1 cellular context compared by ENCODE assay signal in the genomic region with DNA sequence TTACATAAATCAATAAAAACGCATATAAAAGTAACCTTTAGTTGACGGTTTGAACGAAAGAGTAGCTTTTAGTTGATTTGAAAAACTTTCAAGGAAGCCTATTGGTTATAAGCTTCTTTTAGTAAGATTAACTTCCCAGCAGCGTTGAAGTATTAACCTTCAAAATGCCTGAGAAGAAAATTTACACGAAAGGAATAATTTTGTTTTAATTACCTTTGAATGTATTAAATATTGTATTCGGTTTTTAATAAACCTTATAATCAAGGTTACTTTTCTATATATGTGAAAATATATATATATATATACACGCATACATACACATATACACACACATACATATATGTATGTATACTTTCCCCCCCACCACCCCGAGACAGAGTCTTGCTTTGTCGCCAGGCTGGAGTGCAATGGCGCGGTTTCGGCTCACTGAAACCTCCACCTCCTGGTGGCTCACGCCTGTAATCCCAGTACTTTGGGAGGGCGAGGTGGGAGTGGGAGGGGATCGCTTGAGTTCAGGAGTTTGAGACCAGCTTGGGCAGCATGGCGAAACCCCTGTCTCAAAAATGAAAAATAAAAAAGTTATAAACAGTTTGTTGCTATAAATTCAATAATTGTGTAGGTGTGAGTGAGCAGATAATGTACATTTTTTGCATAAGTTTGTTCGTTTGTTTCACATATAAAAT.
TF ChIP-seq lines count a peak whose summit lies in the region.

No MANE protein-coding gene starts in this region.

TF ChIP-seq in K562, 482 proteins besides CTCF, POLR2A, EP300 and RAD21 (continued from another document and continues in another):
- TF ChIP-seq ZKSCAN1 (IDR thresholded peaks at IDR 0.05; ENCODE audit: low read depth, low read length): peak; percentile 53; the same call in 1 of the 2 replicates
- TF ChIP-seq ILK (tag; IDR thresholded peaks at IDR 0.05; ENCODE audit: borderline replicate concordance, low read depth): no peak
- TF ChIP-seq TAL1 (IDR thresholded peaks at IDR 0.05): no peak
- TF ChIP-seq, protein P1, sequence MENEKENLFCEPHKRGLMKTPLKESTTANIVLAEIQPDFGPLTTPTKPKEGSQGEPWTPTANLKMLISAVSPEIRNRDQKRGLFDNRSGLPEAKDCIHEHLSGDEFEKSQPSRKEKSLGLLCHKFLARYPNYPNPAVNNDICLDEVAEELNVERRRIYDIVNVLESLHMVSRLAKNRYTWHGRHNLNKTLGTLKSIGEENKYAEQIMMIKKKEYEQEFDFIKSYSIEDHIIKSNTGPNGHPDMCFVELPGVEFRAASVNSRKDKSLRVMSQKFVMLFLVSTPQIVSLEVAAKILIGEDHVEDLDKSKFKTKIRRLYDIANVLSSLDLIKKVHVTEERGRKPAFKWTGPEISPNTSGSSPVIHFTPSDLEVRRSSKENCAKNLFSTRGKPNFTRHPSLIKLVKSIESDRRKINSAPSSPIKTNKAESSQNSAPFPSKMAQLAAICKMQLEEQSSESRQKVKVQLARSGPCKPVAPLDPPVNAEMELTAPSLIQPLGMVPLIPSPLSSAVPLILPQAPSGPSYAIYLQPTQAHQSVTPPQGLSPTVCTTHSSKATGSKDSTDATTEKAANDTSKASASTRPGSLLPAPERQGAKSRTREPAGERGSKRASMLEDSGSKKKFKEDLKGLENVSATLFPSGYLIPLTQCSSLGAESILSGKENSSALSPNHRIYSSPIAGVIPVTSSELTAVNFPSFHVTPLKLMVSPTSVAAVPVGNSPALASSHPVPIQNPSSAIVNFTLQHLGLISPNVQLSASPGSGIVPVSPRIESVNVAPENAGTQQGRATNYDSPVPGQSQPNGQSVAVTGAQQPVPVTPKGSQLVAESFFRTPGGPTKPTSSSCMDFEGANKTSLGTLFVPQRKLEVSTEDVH (IDR thresholded peaks at IDR 0.05; ENCODE audit: low read depth, partially characterized antibody): peak; percentile 4
- no peak for TF ChIP-seq DDX20 (tag; IDR thresholded peaks at IDR 0.05; ENCODE audit: low read depth)
- peak; percentile 5 for TF ChIP-seq DACH1 (IDR thresholded peaks at IDR 0.05; ENCODE audit: partially characterized antibody)
- no peak for TF ChIP-seq BRCA1 (IDR thresholded peaks at IDR 0.05)
- no peak for TF ChIP-seq BRCA1 (CRISPR knock-in tag; IDR thresholded peaks at IDR 0.05)
- no peak for TF ChIP-seq XRCC5 (IDR thresholded peaks at IDR 0.05; ENCODE audit: low read depth, low read length)
- TF ChIP-seq, protein P2, sequence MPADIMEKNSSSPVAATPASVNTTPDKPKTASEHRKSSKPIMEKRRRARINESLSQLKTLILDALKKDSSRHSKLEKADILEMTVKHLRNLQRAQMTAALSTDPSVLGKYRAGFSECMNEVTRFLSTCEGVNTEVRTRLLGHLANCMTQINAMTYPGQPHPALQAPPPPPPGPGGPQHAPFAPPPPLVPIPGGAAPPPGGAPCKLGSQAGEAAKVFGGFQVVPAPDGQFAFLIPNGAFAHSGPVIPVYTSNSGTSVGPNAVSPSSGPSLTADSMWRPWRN (IDR thresholded peaks at IDR 0.05; ENCODE audit: low read depth): no peak
- no peak for TF ChIP-seq ZNF780A (CRISPR knock-in tag; IDR thresholded peaks at IDR 0.05)
- no peak for TF ChIP-seq ZNF76 (CRISPR knock-in tag; IDR thresholded peaks at IDR 0.05; ENCODE audit: borderline replicate concordance)
- no peak for TF ChIP-seq ZNF121 (CRISPR knock-in tag; conservative IDR thresholded peaks at IDR 0.05)
- no peak for TF ChIP-seq ZNF316 (IDR thresholded peaks at IDR 0.05)
- no peak for TF ChIP-seq ZNF655 (CRISPR knock-in tag; IDR thresholded peaks at IDR 0.05)
- no peak for TF ChIP-seq SAFB (IDR thresholded peaks at IDR 0.05; ENCODE audit: borderline replicate concordance, low read depth, low read length)
- no peak; the same call in none of the 2 replicates for TF ChIP-seq ZNF766 (CRISPR knock-in tag; conservative IDR thresholded peaks at IDR 0.05)
- no peak for TF ChIP-seq TAF15 (IDR thresholded peaks at IDR 0.05; ENCODE audit: low read depth, low read length)
- TF ChIP-seq, protein P3, sequence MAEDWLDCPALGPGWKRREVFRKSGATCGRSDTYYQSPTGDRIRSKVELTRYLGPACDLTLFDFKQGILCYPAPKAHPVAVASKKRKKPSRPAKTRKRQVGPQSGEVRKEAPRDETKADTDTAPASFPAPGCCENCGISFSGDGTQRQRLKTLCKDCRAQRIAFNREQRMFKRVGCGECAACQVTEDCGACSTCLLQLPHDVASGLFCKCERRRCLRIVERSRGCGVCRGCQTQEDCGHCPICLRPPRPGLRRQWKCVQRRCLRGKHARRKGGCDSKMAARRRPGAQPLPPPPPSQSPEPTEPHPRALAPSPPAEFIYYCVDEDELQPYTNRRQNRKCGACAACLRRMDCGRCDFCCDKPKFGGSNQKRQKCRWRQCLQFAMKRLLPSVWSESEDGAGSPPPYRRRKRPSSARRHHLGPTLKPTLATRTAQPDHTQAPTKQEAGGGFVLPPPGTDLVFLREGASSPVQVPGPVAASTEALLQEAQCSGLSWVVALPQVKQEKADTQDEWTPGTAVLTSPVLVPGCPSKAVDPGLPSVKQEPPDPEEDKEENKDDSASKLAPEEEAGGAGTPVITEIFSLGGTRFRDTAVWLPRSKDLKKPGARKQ (CRISPR knock-in tag; IDR thresholded peaks at IDR 0.05): no peak
- no peak for TF ChIP-seq CREB3L1 (IDR thresholded peaks at IDR 0.05; ENCODE audit: borderline replicate concordance, low read depth)
- TF ChIP-seq NR2C2 (CRISPR knock-in tag; IDR thresholded peaks at IDR 0.05): no peak
- TF ChIP-seq NR2C2 (tag; IDR thresholded peaks at IDR 0.05): no peak
- TF ChIP-seq ZNF639 (CRISPR knock-in tag; conservative IDR thresholded peaks at IDR 0.05 in 1 of 2, IDR thresholded peaks at IDR 0.05 in 1 of 2): 0 out of 4 replicates have a peak, but pooled peaks of 1 of the 2 experiments have one; percentile 14
- TF ChIP-seq RREB1 (CRISPR knock-in tag; IDR thresholded peaks at IDR 0.05): no peak
- peak in 1 of 2 experiments; percentile 66; a peak in 1 of 3 replicates for TF ChIP-seq CBX3 (IDR thresholded peaks at IDR 0.05; ENCODE audit: borderline replicate concordance in 1 of 2, low read length in 2 of 2)
- TF ChIP-seq SAFB2 (IDR thresholded peaks at IDR 0.05; ENCODE audit: borderline replicate concordance, low read depth, low read length, severe bottlenecking): no peak
- TF ChIP-seq FOXP1 (CRISPR knock-in tag; IDR thresholded peaks at IDR 0.05): no peak
- no peak for TF ChIP-seq PURB (CRISPR knock-in tag; IDR thresholded peaks at IDR 0.05; ENCODE audit: low read depth)
- no peak for TF ChIP-seq IRF2 (CRISPR knock-in tag; IDR thresholded peaks at IDR 0.05)
- 0 out of 2 replicates have a peak, but pooled peaks have one; percentile 22 for TF ChIP-seq ARID1B (IDR thresholded peaks at IDR 0.05)
- TF ChIP-seq FOS (IDR thresholded peaks at IDR 0.05; ENCODE audit: extremely low read depth, insufficient read length): no peak
- no peak for TF ChIP-seq WHSC1 (IDR thresholded peaks at IDR 0.05; ENCODE audit: low read length)
- TF ChIP-seq, protein P4, sequence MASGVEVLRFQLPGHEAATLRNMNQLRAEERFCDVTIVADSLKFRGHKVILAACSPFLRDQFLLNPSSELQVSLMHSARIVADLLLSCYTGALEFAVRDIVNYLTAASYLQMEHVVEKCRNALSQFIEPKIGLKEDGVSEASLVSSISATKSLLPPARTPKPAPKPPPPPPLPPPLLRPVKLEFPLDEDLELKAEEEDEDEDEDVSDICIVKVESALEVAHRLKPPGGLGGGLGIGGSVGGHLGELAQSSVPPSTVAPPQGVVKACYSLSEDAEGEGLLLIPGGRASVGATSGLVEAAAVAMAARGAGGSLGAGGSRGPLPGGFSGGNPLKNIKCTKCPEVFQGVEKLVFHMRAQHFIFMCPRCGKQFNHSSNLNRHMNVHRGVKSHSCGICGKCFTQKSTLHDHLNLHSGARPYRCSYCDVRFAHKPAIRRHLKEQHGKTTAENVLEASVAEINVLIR (CRISPR knock-in tag; IDR thresholded peaks at IDR 0.05): no peak
- peak; percentile 4; the same call in 1 of the 2 replicates for TF ChIP-seq HDAC2 (IDR thresholded peaks at IDR 0.05)
- TF ChIP-seq YBX1 (IDR thresholded peaks at IDR 0.05): no peak
- TF ChIP-seq STAT5A (IDR thresholded peaks at IDR 0.05; ENCODE audit: borderline replicate concordance, low read length): no peak; the same call in 1 of the 2 replicates
- no peak for TF ChIP-seq BDP1 (IDR thresholded peaks at IDR 0.05; ENCODE audit: insufficient read depth, insufficient read length)
